In the genomic region with DNA sequence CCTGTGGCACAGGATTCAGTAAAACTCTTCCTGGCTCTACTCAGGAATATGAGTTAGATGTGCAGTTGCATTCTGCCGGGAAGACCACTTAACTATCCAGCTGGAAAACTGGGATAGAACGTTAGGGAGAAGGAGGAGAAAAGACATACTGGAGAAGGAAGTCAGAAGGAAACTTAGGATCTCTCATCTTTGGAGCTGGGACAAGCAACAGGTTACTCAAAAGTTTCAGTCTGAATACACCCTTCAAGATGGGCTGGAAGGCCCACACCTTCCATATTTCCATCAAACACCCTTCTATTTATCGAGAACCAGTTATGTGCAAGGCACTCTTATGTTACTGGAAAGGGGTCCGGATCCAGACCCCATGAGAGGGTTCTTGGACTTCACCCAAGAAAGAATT, we compare ENCODE assay signal across 24 cellular contexts.
DNase-seq lines count a peak whose midpoint lies in the region; ATAC-seq, FAIRE-seq and TF ChIP-seq lines count a peak whose summit lies in the region.
"Had no signal": no experiment of that assay in that cellular context is flagged by ENCODE, and none has a peak within 500 bp of the region (broad histone marks: within the 10 kb centered on the region; RNA-seq: fewer than 3 reads in every experiment).

No MANE protein-coding gene starts in this region.

- H3K23me2 ChIP-seq in H9 (ENCODE audit: insufficient read length, low read depth, low read length, poor library complexity, severe bottlenecking), result no peaks in the 10 kb centered on the region
- H3K23me2 ChIP-seq in H1 (ENCODE audit: low read depth, low read length), result no peaks in the 10 kb centered on the region

- no peak for TF ChIP-seq EP300 in H1 (IDR thresholded peaks at IDR 0.05; ENCODE audit: borderline replicate concordance in 1 of 2, low read depth in 2 of 2, low read length in 2 of 2)

- H4K8ac ChIP-seq in H9 (replicated peaks; ENCODE audit: insufficient read length, low read depth, low read length) (no peak overlapping the region), H1 (ENCODE audit: extremely low read depth, insufficient read depth, low read length) (no peak overlapping the region; the same call in 1 of the 2 replicates)

- H4K20me1 ChIP-seq in H9 (ENCODE audit: control insufficient read depth, insufficient read depth, insufficient read length), result no peaks in the 10 kb centered on the region
- no peaks in the 10 kb centered on the region for H4K20me1 ChIP-seq in H1 (replicated peaks in 1 of 2; ENCODE audit: control insufficient read depth in 1 of 2, insufficient read depth in 2 of 2, low read length in 2 of 2)
- H4K20me1 ChIP-seq: BLaER1 had no signal

- TF ChIP-seq POLR2A in H1 (IDR thresholded peaks at IDR 0.05; ENCODE audit: control extremely low read depth in 1 of 2, low read depth in 2 of 2, low read length in 2 of 2), result no peak

- TF ChIP-seq RAD21 in H1 (IDR thresholded peaks at IDR 0.05 in 1 of 2, conservative IDR thresholded peaks at IDR 0.05 in 1 of 2; ENCODE audit: low read depth in 2 of 2, low read length in 2 of 2), result no peak

- DNase-seq in H9 (no peak), H1 (ENCODE audit: low read depth in 1 of 2, low spot score in 2 of 2) (no peak), COLO668 (lab: John Stamatoyannopoulos, UW; ENCODE audit: unreplicated experiment) (no peak)
- no peak for DNase-seq in activated naive CD8-positive, alpha-beta T cell treated with anti-CD3 and anti-CD28 coated beads for 36 hours
- DNase-seq: 8988T; ACHN; BE2C; C1 segment of cervical spinal cord; Caco-2; Calu3; CD4-positive, alpha-beta memory T cell; CD4-positive, CD25-positive, alpha-beta regulatory T cell; CD8-positive, alpha-beta memory T cell; DMS79 treated with DMSO at 0.1 percent for 48 hours; GF-D8 had no signal

- H3K79me1 ChIP-seq in H9 (ENCODE audit: insufficient read depth, low read depth, low read length, poor library complexity, severe bottlenecking), result no peaks in the 10 kb centered on the region
- H3K79me1 ChIP-seq in H1 (ENCODE audit: low read depth, low read length), result no peaks in the 10 kb centered on the region

- ATAC-seq in HG02938 (IDR thresholded peaks at IDR 0.05; ENCODE audit: unreplicated experiment), result no peak

- no peak overlapping the region for H3K4me2 ChIP-seq in H9 (ENCODE audit: insufficient read depth, insufficient read length, low read length)
- no peak overlapping the region for H3K4me2 ChIP-seq in H1 (ENCODE audit: insufficient read depth in 1 of 2, low read depth in 2 of 2, low read length in 2 of 2)
- H3K4me2 ChIP-seq: BLaER1 had no signal

- H3K4me3 ChIP-seq in HEK293 (ENCODE audit: low read depth, low read length), result no peak overlapping the region
- H3K4me3 ChIP-seq in H1 (ENCODE audit: extremely low read depth in 1 of 4, insufficient read depth in 2 of 4, low read depth in 3 of 4, low read length in 4 of 4), result no peak overlapping the region
- H3K4me3 ChIP-seq: BLaER1 had no signal

- H3K14ac ChIP-seq in H9 (ENCODE audit: insufficient read depth, low read length) (no peak overlapping the region), H1 (ENCODE audit: insufficient read length) (no peak overlapping the region)

- WGBS in H9 (ENCODE audit: extremely low coverage, insufficient read length, low lambda C conversion rate), result no CpG with 5 or more reads among the region's 4 CpGs
- WGBS in H1 (ENCODE audit: extremely low coverage in 1 of 2, insufficient coverage in 1 of 2, insufficient read length in 1 of 2, insufficient replicate concordance in 2 of 2, low coverage in 1 of 2, low lambda C conversion rate in 2 of 2, missing lambda C conversion rate in 1 of 2), 2 experiments, result 85% methylated on average over 4 of the region's 4 CpGs; no CpG with 5 or more reads in 1 of the 2 experiments

- H3K4ac ChIP-seq in H9 (ENCODE audit: low read depth, low read length) (no peak overlapping the region), H1 (replicated peaks; ENCODE audit: insufficient read length, low read depth, low read length) (peak overlapping the region; percentile 48)

- H3K56ac ChIP-seq in H9 (ENCODE audit: insufficient read length, low read depth, low read length) (no peak overlapping the region), H1 (replicated peaks; ENCODE audit: insufficient read length, low read depth, low read length) (no peak overlapping the region)

- FAIRE-seq in H1 (lab: Jason Lieb, UNC), result no peak
- FAIRE-seq: A204.1, D721Med, G401.6, GM12891, GM19239 had no signal

- no peaks in the 10 kb centered on the region for H3K79me2 ChIP-seq in H9 (ENCODE audit: insufficient read depth, low read length)
- H3K79me2 ChIP-seq in H1 (ENCODE audit: control insufficient read depth in 1 of 2, insufficient read depth in 2 of 2, low read length in 2 of 2), result no peaks in the 10 kb centered on the region

- H3K9me3 Mint-ChIP-seq in H9, result no peaks in the 10 kb centered on the region
- no peaks in the 10 kb centered on the region for H3K9me3 Mint-ChIP-seq in activated naive CD8-positive, alpha-beta T cell treated with anti-CD3 and anti-CD28 coated beads for 36 hours
- H3K9me3 Mint-ChIP-seq: CD4-positive, alpha-beta memory T cell had no signal

- H3K36me3 ChIP-seq in HEK293 (ENCODE audit: control insufficient read depth in 2 of 2, insufficient read depth in 1 of 2, low read length in 2 of 2) (no peaks in the 10 kb centered on the region), H1 (ENCODE audit: control insufficient read depth in 2 of 4, insufficient read depth in 4 of 4, low read length in 3 of 4) (no peaks in the 10 kb centered on the region)
- H3K36me3 ChIP-seq: BE2C, BLaER1 had no signal

- H2BK20ac ChIP-seq in H9 (ENCODE audit: low read depth, low read length, poor library complexity, severe bottlenecking) (peak overlapping the region; percentile 90), H1 (ENCODE audit: low read length) (peak overlapping the region; percentile 80; the same call in 1 of the 2 replicates)

- H2AK5ac ChIP-seq in H9 (ENCODE audit: insufficient read length, low read length) (no peak overlapping the region), H1 (ENCODE audit: low read depth, low read length) (peak overlapping the region; percentile 54; the same call in 1 of the 2 replicates)

- no peaks in the 10 kb centered on the region for H3K9me3 ChIP-seq in H9 (ENCODE audit: control insufficient read depth, low read depth, low read length)
- H3K9me3 ChIP-seq in HEK293 (ENCODE audit: control insufficient read depth, insufficient read depth, low read depth, low read length), result no peaks in the 10 kb centered on the region
- H3K9me3 ChIP-seq in H1 (ENCODE audit: insufficient read depth in 2 of 2, low read depth in 1 of 2, low read length in 1 of 2), result no peaks in the 10 kb centered on the region
- H3K9me3 ChIP-seq: BE2C, BLaER1, Caco-2 had no signal

- H2BK12ac ChIP-seq in H9 (ENCODE audit: insufficient read length, low read depth, low read length) (peak overlapping the region; percentile 68), H1 (ENCODE audit: low read depth, low read length) (peak overlapping the region; percentile 78)

- H2AFZ ChIP-seq in H9 (ENCODE audit: low read length) (no peak overlapping the region), H1 (ENCODE audit: low read length) (no peak overlapping the region)

- H2BK15ac ChIP-seq in H9 (ENCODE audit: low read depth, low read length) (no peak overlapping the region; the same call in 1 of the 2 replicates), H1 (ENCODE audit: low read length) (0 out of 2 replicates have a peak overlapping the region, but pooled peaks have one; percentile 61)

- H2BK120ac ChIP-seq in H9 (ENCODE audit: low read depth, low read length, poor library complexity, severe bottlenecking) (no peak overlapping the region), H1 (replicated peaks; ENCODE audit: low read depth, low read length) (peak overlapping the region; percentile 78)

- no peaks in the 10 kb centered on the region; the same call in 1 of the 2 replicates for H3K27me3 Mint-ChIP-seq in H9 (ENCODE audit: low read depth)
- peaks cover 11% of the 10 kb centered on the region for H3K27me3 Mint-ChIP-seq in activated naive CD8-positive, alpha-beta T cell treated with anti-CD3 and anti-CD28 coated beads for 36 hours
- H3K27me3 Mint-ChIP-seq: CD4-positive, alpha-beta memory T cell had no signal

- H3T11ph ChIP-seq in H9 (ENCODE audit: low read length), result no peak overlapping the region

- no peak overlapping the region for H3K4me3 Mint-ChIP-seq in H9
- no peak overlapping the region for H3K4me3 Mint-ChIP-seq in activated naive CD8-positive, alpha-beta T cell treated with anti-CD3 and anti-CD28 coated beads for 36 hours
- H3K4me3 Mint-ChIP-seq: CD14-positive monocyte; CD4-positive, alpha-beta memory T cell; CD4-positive, CD25-positive, alpha-beta regulatory T cell; CD8-positive, alpha-beta memory T cell had no signal

- POLR2A ChIA-PET in HEK293 (lab: Yijun Ruan, JAX) (no interaction called here), H1 (lab: Charles Lee; ENCODE audit: partially characterized antibody) (no interaction called here)

- H3K4me1 ChIP-seq in H9 (ENCODE audit: insufficient read depth, low read length) (peaks cover 5% of the 10 kb centered on the region; the same call in 1 of the 2 replicates), HEK293 (ENCODE audit: control insufficient read depth, insufficient read depth, low read length) (no peaks in the 10 kb centered on the region), H1 (replicated peaks in 1 of 4; ENCODE audit: control insufficient read depth in 3 of 4, insufficient read depth in 4 of 4, low read length in 3 of 4) (peaks cover 6 to 21% (median 14%) of the 10 kb centered on the region in 4 experiments)
- H3K4me1 ChIP-seq: BE2C, BLaER1, Caco-2 had no signal

- TF ChIP-seq CTCF in H9 (conservative IDR thresholded peaks at IDR 0.05) (no peak), HEK293 (tag by site-specific recombination; IDR thresholded peaks at IDR 0.05) (no peak), H1 (IDR thresholded peaks at IDR 0.05; ENCODE audit: control extremely low read depth in 1 of 3, insufficient read depth in 1 of 3, low read depth in 1 of 3, low read length in 3 of 3) (no peak)

- H4K5ac ChIP-seq in H9 (ENCODE audit: insufficient read length, low read depth, low read length), result no peak overlapping the region
- no peak overlapping the region for H4K5ac ChIP-seq in H1 (ENCODE audit: insufficient read length, low read depth, low read length)

- H3K27me3 ChIP-seq in H9 (ENCODE audit: insufficient read depth, low read length), result no peaks in the 10 kb centered on the region
- H3K27me3 ChIP-seq in H1 (replicated peaks in 1 of 4; ENCODE audit: control insufficient read depth in 3 of 4, extremely low read depth in 1 of 4, insufficient read depth in 3 of 4, low read length in 3 of 4), result 0 out of 7 replicates have a peak, but pooled peaks cover 0 to 2% (median 0%) of the 10 kb centered on the region in 4 experiments
- H3K27me3 ChIP-seq: BE2C, BLaER1 had no signal

- H2BK5ac ChIP-seq in H9 (ENCODE audit: insufficient read length, low read length) (no peak overlapping the region), H1 (ENCODE audit: low read depth, low read length) (peak overlapping the region; percentile 99; the same call in 1 of the 2 replicates)

- H3K23ac ChIP-seq in H9 (ENCODE audit: insufficient read length, low read depth, low read length) (no peak overlapping the region), H1 (ENCODE audit: insufficient read length) (no peak overlapping the region)

- peak overlapping the region; percentile 75 for H3K18ac ChIP-seq in H9 (ENCODE audit: insufficient read length, low read depth, low read length)
- peak overlapping the region; percentile 60 for H3K18ac ChIP-seq in H1 (ENCODE audit: extremely low read depth, low read length)

- H3K4me1 Mint-ChIP-seq in H9, result peaks cover 35 to 44% of the 10 kb centered on the region in 2 experiments
- H3K4me1 Mint-ChIP-seq in activated naive CD8-positive, alpha-beta T cell treated with anti-CD3 and anti-CD28 coated beads for 36 hours, result peaks cover 7% of the 10 kb centered on the region

- no peak overlapping the region for H3K27ac Mint-ChIP-seq in H9
- no peak overlapping the region for H3K27ac Mint-ChIP-seq in activated naive CD8-positive, alpha-beta T cell treated with anti-CD3 and anti-CD28 coated beads for 36 hours
- H3K27ac Mint-ChIP-seq: CD14-positive monocyte; CD4-positive, alpha-beta memory T cell; CD4-positive, CD25-positive, alpha-beta regulatory T cell; CD8-positive, alpha-beta memory T cell had no signal

- CTCF ChIA-PET in HEK293 (lab: Yijun Ruan, JAX) (interaction anchor here (1.1 kb wide), 1 partner anchor 12 kb away, joined by 8 read pairs; no protein-coding TSS in a partner anchor), H1 (lab: Charles Lee; ENCODE audit: partially characterized antibody) (interaction anchor here (0.6 to 1.8 kb wide), 2 partner anchors 36 to 790 kb away, joined by 3 read pairs; no protein-coding TSS in a partner anchor)

- peaks cover 0 to 7% (median 5%) of the 10 kb centered on the region in 3 experiments; a peak in 2 of 7 replicates for H3K36me3 Mint-ChIP-seq in H9 (ENCODE audit: insufficient read depth in 1 of 3, low read depth in 3 of 3)
- H3K36me3 Mint-ChIP-seq in activated naive CD8-positive, alpha-beta T cell treated with anti-CD3 and anti-CD28 coated beads for 36 hours, result no peaks in the 10 kb centered on the region
- H3K36me3 Mint-ChIP-seq: CD14-positive monocyte; CD4-positive, alpha-beta memory T cell; CD4-positive, CD25-positive, alpha-beta regulatory T cell; CD8-positive, alpha-beta memory T cell had no signal

- H3K27ac ChIP-seq in H9 (ENCODE audit: insufficient read length, low read depth, low read length) (no peak overlapping the region), HEK293 (ENCODE audit: extremely low read depth, low read depth, low read length) (no peak overlapping the region), H1 (ENCODE audit: low read depth, low read length) (no peak overlapping the region)
- H3K27ac ChIP-seq: BLaER1 had no signal

- H3K9ac ChIP-seq in H9 (ENCODE audit: extremely low read depth, insufficient read length, low read length) (no peak overlapping the region), H1 (replicated peaks in 1 of 4; ENCODE audit: extremely low read depth in 1 of 4, low read depth in 3 of 4, low read length in 3 of 4) (no peak overlapping the region)
- H3K9ac ChIP-seq: BLaER1 had no signal

- H4K91ac ChIP-seq in H9 (ENCODE audit: insufficient read length, low read depth, low read length) (no peak overlapping the region), H1 (replicated peaks; ENCODE audit: insufficient read length, low read length) (peak overlapping the region; percentile 73)
